Comparison of ENCODE assay signal across 1 cellular context in the genomic region with DNA sequence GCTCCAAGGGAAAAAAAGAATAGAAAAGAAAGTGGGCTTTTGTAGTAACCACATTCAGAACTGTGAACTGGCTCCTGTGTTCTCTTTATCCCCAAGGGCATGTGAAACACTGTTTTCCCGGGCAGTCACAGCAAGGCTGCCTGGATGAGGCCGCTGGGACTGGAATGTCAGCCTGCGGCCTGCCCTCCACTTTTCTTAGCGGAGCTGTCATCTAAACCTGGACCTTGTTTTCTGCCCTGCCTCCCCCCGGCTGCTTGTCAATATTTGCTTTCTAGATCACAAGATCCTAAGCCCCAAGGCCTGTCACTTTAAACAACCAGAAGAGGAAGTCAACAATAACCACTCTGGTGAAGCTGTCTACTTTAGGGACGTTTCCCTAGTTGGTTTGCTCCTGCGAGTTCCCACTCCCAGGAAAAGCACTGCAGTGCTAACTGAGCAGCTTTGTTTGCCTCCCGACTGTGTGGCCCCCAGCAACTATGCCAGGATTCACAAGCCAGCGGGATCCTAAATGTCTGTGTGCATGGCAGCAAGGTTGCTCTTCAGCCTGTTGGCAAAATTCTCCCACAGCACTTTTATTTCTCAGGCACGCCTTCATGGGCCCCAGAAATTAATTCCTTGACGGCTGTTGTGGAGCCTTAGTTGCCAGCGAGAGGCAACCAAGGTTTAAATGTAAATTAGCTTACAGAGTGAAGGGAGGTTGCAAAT.
TF ChIP-seq lines count a peak whose summit lies in the region.

No MANE protein-coding gene starts in this region.

TF ChIP-seq in HepG2, 621 proteins besides CTCF, POLR2A, EP300 and RAD21 (continued from another document and continues in another):
- TF ChIP-seq ZNF788 (CRISPR knock-in tag; IDR thresholded peaks at IDR 0.05; ENCODE audit: borderline replicate concordance) (peak; percentile 95; the same call in 1 of the 2 replicates), IKZF1 (IDR thresholded peaks at IDR 0.05) (no peak), PTBP1 (IDR thresholded peaks at IDR 0.05; ENCODE audit: low read depth, low read length, poor library complexity, severe bottlenecking) (peak; percentile 55), FOXM1 (CRISPR knock-in tag; IDR thresholded peaks at IDR 0.05) (no peak), RAD51 (IDR thresholded peaks at IDR 0.05; ENCODE audit: borderline replicate concordance) (no peak), NRL (CRISPR knock-in tag; IDR thresholded peaks at IDR 0.05; ENCODE audit: borderline replicate concordance) (peak; percentile 79; the same call in 1 of the 2 replicates), POLR2G (IDR thresholded peaks at IDR 0.05; ENCODE audit: low read depth, low read length) (peak; percentile 94), PRDM15 (CRISPR knock-in tag; IDR thresholded peaks at IDR 0.05) (peak; percentile 92), ZNF331 (CRISPR knock-in tag; IDR thresholded peaks at IDR 0.05) (peak; percentile 97), NFATC3 (CRISPR knock-in tag; IDR thresholded peaks at IDR 0.05) (peak; percentile 82; the same call in 1 of the 2 replicates), POLR2AphosphoS5 (IDR thresholded peaks at IDR 0.05; ENCODE audit: low read depth, low read length) (peak; percentile 92), SCMH1 (CRISPR knock-in tag; IDR thresholded peaks at IDR 0.05; ENCODE audit: borderline replicate concordance) (no peak), ZNF883 (CRISPR knock-in tag; IDR thresholded peaks at IDR 0.05; ENCODE audit: not compliant biosample characterization) (peak; percentile 81), FLYWCH1 (CRISPR knock-in tag; IDR thresholded peaks at IDR 0.05) (no peak), ZNF138 (CRISPR knock-in tag; IDR thresholded peaks at IDR 0.05; ENCODE audit: low read depth) (no peak), DNMT3B (CRISPR knock-in tag; conservative IDR thresholded peaks at IDR 0.05) (peak; percentile 97), TAF1 (CRISPR knock-in tag; IDR thresholded peaks at IDR 0.05) (peak; percentile 70; the same call in 1 of the 2 replicates), RXRA (CRISPR knock-in tag; IDR thresholded peaks at IDR 0.05) (peak; percentile 91), NCOA2 (CRISPR knock-in tag; IDR thresholded peaks at IDR 0.05) (peak; percentile 98), HDAC6 (IDR thresholded peaks at IDR 0.05; ENCODE audit: low read depth, low read length) (no peak), MED8 (CRISPR knock-in tag; IDR thresholded peaks at IDR 0.05; ENCODE audit: insufficient replicate concordance) (peak; percentile 96), ELF3 (CRISPR knock-in tag; IDR thresholded peaks at IDR 0.05) (peak; percentile 100), ZNF577 (CRISPR knock-in tag; IDR thresholded peaks at IDR 0.05; ENCODE audit: borderline replicate concordance, low read depth) (no peak), ZNF792 (CRISPR knock-in tag; IDR thresholded peaks at IDR 0.05) (peak; percentile 99), KMT2B (CRISPR knock-in tag; IDR thresholded peaks at IDR 0.05) (peak; percentile 71), STAT5B (CRISPR knock-in tag; IDR thresholded peaks at IDR 0.05) (peak; percentile 90; the same call in 1 of the 2 replicates), PCBP1 (IDR thresholded peaks at IDR 0.05; ENCODE audit: borderline replicate concordance, low read depth, low read length) (0 out of 2 replicates have a peak, but pooled peaks have one; percentile 42), HES4 (CRISPR knock-in tag; IDR thresholded peaks at IDR 0.05; ENCODE audit: borderline replicate concordance) (peak; percentile 87; the same call in 1 of the 2 replicates), KDM6A (CRISPR knock-in tag; IDR thresholded peaks at IDR 0.05; ENCODE audit: low read depth) (peak; percentile 98), ZZZ3 (CRISPR knock-in tag; IDR thresholded peaks at IDR 0.05; ENCODE audit: borderline replicate concordance) (peak; percentile 85), YEATS2 (CRISPR knock-in tag; IDR thresholded peaks at IDR 0.05; ENCODE audit: borderline replicate concordance) (peak; percentile 76), GATAD2A (CRISPR knock-in tag; IDR thresholded peaks at IDR 0.05) (peak; percentile 99), ZNF704 (CRISPR knock-in tag; IDR thresholded peaks at IDR 0.05; ENCODE audit: borderline replicate concordance) (no peak), ZBTB7B (CRISPR knock-in tag; IDR thresholded peaks at IDR 0.05) (0 out of 2 replicates have a peak, but pooled peaks have one; percentile 93), CC2D1A (CRISPR knock-in tag; IDR thresholded peaks at IDR 0.05) (no peak; the same call in 1 of the 2 replicates), ZBTB20 (CRISPR knock-in tag; IDR thresholded peaks at IDR 0.05; ENCODE audit: borderline replicate concordance, low read depth) (peak; percentile 92; the same call in 1 of the 2 replicates), ZC3H13 (CRISPR knock-in tag; IDR thresholded peaks at IDR 0.05) (peak; percentile 95), MTF2 (CRISPR knock-in tag; IDR thresholded peaks at IDR 0.05; ENCODE audit: borderline replicate concordance) (no peak), HOXA5 (CRISPR knock-in tag; IDR thresholded peaks at IDR 0.05) (peak; percentile 95), CEBPB (IDR thresholded peaks at IDR 0.05; ENCODE audit: borderline replicate concordance, low read depth, low read length) (no peak), ZNF747 (CRISPR knock-in tag; IDR thresholded peaks at IDR 0.05; ENCODE audit: borderline replicate concordance) (peak; percentile 95), SMAD9 (CRISPR knock-in tag; IDR thresholded peaks at IDR 0.05) (no peak; the same call in 1 of the 2 replicates)
- TF ChIP-seq, protein P1, sequence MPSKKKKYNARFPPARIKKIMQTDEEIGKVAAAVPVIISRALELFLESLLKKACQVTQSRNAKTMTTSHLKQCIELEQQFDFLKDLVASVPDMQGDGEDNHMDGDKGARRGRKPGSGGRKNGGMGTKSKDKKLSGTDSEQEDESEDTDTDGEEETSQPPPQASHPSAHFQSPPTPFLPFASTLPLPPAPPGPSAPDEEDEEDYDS (CRISPR knock-in tag; IDR thresholded peaks at IDR 0.05): peak; percentile 95
- TF ChIP-seq, protein P2, sequence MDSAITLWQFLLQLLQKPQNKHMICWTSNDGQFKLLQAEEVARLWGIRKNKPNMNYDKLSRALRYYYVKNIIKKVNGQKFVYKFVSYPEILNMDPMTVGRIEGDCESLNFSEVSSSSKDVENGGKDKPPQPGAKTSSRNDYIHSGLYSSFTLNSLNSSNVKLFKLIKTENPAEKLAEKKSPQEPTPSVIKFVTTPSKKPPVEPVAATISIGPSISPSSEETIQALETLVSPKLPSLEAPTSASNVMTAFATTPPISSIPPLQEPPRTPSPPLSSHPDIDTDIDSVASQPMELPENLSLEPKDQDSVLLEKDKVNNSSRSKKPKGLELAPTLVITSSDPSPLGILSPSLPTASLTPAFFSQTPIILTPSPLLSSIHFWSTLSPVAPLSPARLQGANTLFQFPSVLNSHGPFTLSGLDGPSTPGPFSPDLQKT (CRISPR knock-in tag; IDR thresholded peaks at IDR 0.05; ENCODE audit: borderline replicate concordance): no peak
- TF ChIP-seq, protein P3, sequence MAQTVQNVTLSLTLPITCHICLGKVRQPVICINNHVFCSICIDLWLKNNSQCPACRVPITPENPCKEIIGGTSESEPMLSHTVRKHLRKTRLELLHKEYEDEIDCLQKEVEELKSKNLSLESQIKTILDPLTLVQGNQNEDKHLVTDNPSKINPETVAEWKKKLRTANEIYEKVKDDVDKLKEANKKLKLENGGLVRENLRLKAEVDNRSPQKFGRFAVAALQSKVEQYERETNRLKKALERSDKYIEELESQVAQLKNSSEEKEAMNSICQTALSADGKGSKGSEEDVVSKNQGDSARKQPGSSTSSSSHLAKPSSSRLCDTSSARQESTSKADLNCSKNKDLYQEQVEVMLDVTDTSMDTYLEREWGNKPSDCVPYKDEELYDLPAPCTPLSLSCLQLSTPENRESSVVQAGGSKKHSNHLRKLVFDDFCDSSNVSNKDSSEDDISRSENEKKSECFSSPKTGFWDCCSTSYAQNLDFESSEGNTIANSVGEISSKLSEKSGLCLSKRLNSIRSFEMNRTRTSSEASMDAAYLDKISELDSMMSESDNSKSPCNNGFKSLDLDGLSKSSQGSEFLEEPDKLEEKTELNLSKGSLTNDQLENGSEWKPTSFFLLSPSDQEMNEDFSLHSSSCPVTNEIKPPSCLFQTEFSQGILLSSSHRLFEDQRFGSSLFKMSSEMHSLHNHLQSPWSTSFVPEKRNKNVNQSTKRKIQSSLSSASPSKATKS (CRISPR knock-in tag; IDR thresholded peaks at IDR 0.05): peak; percentile 98
- TF ChIP-seq, protein P4, sequence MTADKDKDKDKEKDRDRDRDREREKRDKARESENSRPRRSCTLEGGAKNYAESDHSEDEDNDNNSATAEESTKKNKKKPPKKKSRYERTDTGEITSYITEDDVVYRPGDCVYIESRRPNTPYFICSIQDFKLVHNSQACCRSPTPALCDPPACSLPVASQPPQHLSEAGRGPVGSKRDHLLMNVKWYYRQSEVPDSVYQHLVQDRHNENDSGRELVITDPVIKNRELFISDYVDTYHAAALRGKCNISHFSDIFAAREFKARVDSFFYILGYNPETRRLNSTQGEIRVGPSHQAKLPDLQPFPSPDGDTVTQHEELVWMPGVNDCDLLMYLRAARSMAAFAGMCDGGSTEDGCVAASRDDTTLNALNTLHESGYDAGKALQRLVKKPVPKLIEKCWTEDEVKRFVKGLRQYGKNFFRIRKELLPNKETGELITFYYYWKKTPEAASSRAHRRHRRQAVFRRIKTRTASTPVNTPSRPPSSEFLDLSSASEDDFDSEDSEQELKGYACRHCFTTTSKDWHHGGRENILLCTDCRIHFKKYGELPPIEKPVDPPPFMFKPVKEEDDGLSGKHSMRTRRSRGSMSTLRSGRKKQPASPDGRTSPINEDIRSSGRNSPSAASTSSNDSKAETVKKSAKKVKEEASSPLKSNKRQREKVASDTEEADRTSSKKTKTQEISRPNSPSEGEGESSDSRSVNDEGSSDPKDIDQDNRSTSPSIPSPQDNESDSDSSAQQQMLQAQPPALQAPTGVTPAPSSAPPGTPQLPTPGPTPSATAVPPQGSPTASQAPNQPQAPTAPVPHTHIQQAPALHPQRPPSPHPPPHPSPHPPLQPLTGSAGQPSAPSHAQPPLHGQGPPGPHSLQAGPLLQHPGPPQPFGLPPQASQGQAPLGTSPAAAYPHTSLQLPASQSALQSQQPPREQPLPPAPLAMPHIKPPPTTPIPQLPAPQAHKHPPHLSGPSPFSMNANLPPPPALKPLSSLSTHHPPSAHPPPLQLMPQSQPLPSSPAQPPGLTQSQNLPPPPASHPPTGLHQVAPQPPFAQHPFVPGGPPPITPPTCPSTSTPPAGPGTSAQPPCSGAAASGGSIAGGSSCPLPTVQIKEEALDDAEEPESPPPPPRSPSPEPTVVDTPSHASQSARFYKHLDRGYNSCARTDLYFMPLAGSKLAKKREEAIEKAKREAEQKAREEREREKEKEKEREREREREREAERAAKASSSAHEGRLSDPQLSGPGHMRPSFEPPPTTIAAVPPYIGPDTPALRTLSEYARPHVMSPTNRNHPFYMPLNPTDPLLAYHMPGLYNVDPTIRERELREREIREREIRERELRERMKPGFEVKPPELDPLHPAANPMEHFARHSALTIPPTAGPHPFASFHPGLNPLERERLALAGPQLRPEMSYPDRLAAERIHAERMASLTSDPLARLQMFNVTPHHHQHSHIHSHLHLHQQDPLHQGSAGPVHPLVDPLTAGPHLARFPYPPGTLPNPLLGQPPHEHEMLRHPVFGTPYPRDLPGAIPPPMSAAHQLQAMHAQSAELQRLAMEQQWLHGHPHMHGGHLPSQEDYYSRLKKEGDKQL (CRISPR knock-in tag; IDR thresholded peaks at IDR 0.05; ENCODE audit: low read depth): peak; percentile 98
- TF ChIP-seq, protein P5, sequence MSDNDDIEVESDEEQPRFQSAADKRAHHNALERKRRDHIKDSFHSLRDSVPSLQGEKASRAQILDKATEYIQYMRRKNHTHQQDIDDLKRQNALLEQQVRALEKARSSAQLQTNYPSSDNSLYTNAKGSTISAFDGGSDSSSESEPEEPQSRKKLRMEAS (IDR thresholded peaks at IDR 0.05): peak; percentile 92
- TF ChIP-seq, protein P6, sequence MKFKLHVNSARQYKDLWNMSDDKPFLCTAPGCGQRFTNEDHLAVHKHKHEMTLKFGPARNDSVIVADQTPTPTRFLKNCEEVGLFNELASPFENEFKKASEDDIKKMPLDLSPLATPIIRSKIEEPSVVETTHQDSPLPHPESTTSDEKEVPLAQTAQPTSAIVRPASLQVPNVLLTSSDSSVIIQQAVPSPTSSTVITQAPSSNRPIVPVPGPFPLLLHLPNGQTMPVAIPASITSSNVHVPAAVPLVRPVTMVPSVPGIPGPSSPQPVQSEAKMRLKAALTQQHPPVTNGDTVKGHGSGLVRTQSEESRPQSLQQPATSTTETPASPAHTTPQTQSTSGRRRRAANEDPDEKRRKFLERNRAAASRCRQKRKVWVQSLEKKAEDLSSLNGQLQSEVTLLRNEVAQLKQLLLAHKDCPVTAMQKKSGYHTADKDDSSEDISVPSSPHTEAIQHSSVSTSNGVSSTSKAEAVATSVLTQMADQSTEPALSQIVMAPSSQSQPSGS (CRISPR knock-in tag; IDR thresholded peaks at IDR 0.05): peak; percentile 89
